ENCODE assay signal across 26 cellular contexts in genomic region chr7:158396301-158396905, GRCh38.
DNase-seq lines count a peak whose midpoint lies in the region; ATAC-seq and TF ChIP-seq lines count a peak whose summit lies in the region.
"Had no signal": no experiment of that assay in that cellular context is flagged by ENCODE, and none has a peak within 500 bp of the region (broad histone marks: within the 10 kb centered on the region; RNA-seq: fewer than 3 reads in every experiment).

No MANE protein-coding gene starts in this region.

- TF ChIP-seq CTCF in upper lobe of right lung (IDR thresholded peaks at IDR 0.05) = no peak
- no peak for TF ChIP-seq CTCF in BE2C (IDR thresholded peaks at IDR 0.05; ENCODE audit: low read depth, low read length)
- no peak for TF ChIP-seq CTCF in thyroid gland (IDR thresholded peaks at IDR 0.05)
- TF ChIP-seq CTCF in GM10266 (IDR thresholded peaks at IDR 0.05; ENCODE audit: control insufficient read depth, insufficient read depth, low read depth, missing control alignments) = no peak

- H3K4me3 ChIP-seq in upper lobe of right lung = no peak overlapping the region
- no peak overlapping the region for H3K4me3 ChIP-seq in BE2C (ENCODE audit: low read depth, low read length)
- H3K4me3 ChIP-seq in thyroid gland (replicated peaks in 1 of 3) = no peak overlapping the region
- H3K4me3 ChIP-seq: adrenal gland, colonic mucosa, esophagus muscularis mucosa, K562, prostate gland, sigmoid colon, stomach, tibial nerve had no signal

- no peak for ATAC-seq in Right ventricle myocardium inferior
- no peak for ATAC-seq in upper lobe of right lung
- ATAC-seq: effector memory CD8-positive, alpha-beta T cell; K562 had no signal

- peak; percentile 27 for DNase-seq in Right ventricle myocardium inferior (ENCODE audit: missing footprints)
- no peak for DNase-seq in cardiac septum (ENCODE audit: low spot score)
- peak; percentile 9 for DNase-seq in myocyte (ENCODE audit: low read depth)
- peak; percentile 61 for DNase-seq in upper lobe of right lung
- DNase-seq in BE2C = no peak
- DNase-seq in thyroid gland = no peak
- no peak for DNase-seq in GM10266 (ENCODE audit: extremely low spot score)
- DNase-seq: ACHN; activated CD4-positive, alpha-beta T cell treated with anti-CD3 and anti-CD28 coated beads for 48 hours; activated T-cell treated with anti-CD3 and anti-CD28 coated beads, Interleukin-2, amount 50 U/mL, for 4 hours; adrenal gland; effector memory CD8-positive, alpha-beta T cell; EL; foreskin melanocyte; NCI-H1105 treated with DMSO at 0.1 percent for 48 hours; NCI-H2029 treated with DMSO at 0.1 percent for 48 hours; NCI-H774; sigmoid colon had no signal

- H3K9me3 ChIP-seq in upper lobe of right lung = no peaks in the 10 kb centered on the region
- no peaks in the 10 kb centered on the region for H3K9me3 ChIP-seq in BE2C
- no peaks in the 10 kb centered on the region for H3K9me3 ChIP-seq in thyroid gland
- H3K9me3 ChIP-seq: adrenal gland, colonic mucosa, neutrophil, prostate gland had no signal

- WGBS in thyroid gland, 2 donors = 71% methylated on average over 16 to 17 of the region's 17 CpGs

- peak overlapping the region; percentile 59 for H3K27ac ChIP-seq in angular gyrus (ENCODE audit: low read depth, low read length)
- no peak overlapping the region for H3K27ac ChIP-seq in upper lobe of right lung
- H3K27ac ChIP-seq in thyroid gland = no peak overlapping the region
- H3K27ac ChIP-seq: adrenal gland, colonic mucosa, esophagus muscularis mucosa, neutrophil, prostate gland, tibial nerve had no signal

- no peaks in the 10 kb centered on the region for H3K36me3 ChIP-seq in upper lobe of right lung
- no peaks in the 10 kb centered on the region for H3K36me3 ChIP-seq in BE2C
- H3K36me3 ChIP-seq in thyroid gland = no peaks in the 10 kb centered on the region
- H3K36me3 ChIP-seq: adrenal gland, colonic mucosa, esophagus muscularis mucosa, neutrophil, prostate gland, sigmoid colon, stomach, tibial nerve had no signal

- no peak for TF ChIP-seq POLR2A in thyroid gland (IDR thresholded peaks at IDR 0.05)

- intact Hi-C loops in Right ventricle myocardium inferior (cut with DNase I) (no loop called here), cardiac septum (cut with DNase I) (no loop called here), upper lobe of right lung (cut with DNase I) (no loop called here), thyroid gland (cut with DNase I) (no loop called here)

- no peaks in the 10 kb centered on the region for H3K27me3 ChIP-seq in upper lobe of right lung
- no peaks in the 10 kb centered on the region for H3K27me3 ChIP-seq in BE2C
- no peaks in the 10 kb centered on the region for H3K27me3 ChIP-seq in thyroid gland
- H3K27me3 ChIP-seq: adrenal gland, colonic mucosa, neutrophil, sigmoid colon, stomach, tibial nerve had no signal

- no peaks in the 10 kb centered on the region for H3K4me1 ChIP-seq in upper lobe of right lung
- no peaks in the 10 kb centered on the region for H3K4me1 ChIP-seq in BE2C
- H3K4me1 ChIP-seq in thyroid gland = no peaks in the 10 kb centered on the region
- H3K4me1 ChIP-seq: adrenal gland, esophagus muscularis mucosa, prostate gland, tibial nerve had no signal

Comparison
In these comparisons a context has a peak if more than half of its experiments do, and no peak if none do; other contexts are left out.
1. DNase-seq: peak in Right ventricle myocardium inferior (single experiment), myocyte (single experiment) and upper lobe of right lung (single experiment); none in cardiac septum (single experiment), BE2C (single experiment), thyroid gland (0 of 2) and GM10266 (single experiment).